In genomic region chr22:37570661-37570976, GRCh38 we compare ENCODE assay signal across 17 cellular contexts. TPM values are rescaled to one million over a fixed set of nuclear protein-coding genes. Genes with fewer than 3 reads are reported as not detected.
DNase-seq lines count a peak whose midpoint lies in the region; ATAC-seq and TF ChIP-seq lines count a peak whose summit lies in the region.
"Had no signal": no experiment of that assay in that cellular context is flagged by ENCODE, and none has a peak within 500 bp of the region (broad histone marks: within the 10 kb centered on the region; RNA-seq: fewer than 3 reads in every experiment).

No MANE protein-coding gene starts in this region.

- peaks cover 15% of the 10 kb centered on the region for H3K36me3 Mint-ChIP-seq in endodermal cell (ENCODE audit: low read depth)
- H3K36me3 Mint-ChIP-seq in stimulated activated effector memory CD8-positive, alpha-beta T cell treated with anti-CD3 and anti-CD28 coated beads, Interleukin-12 subunit alpha, Interleukin-12 subunit beta, amount 100 ng/mL, for 72 hours: peaks cover 17% of the 10 kb centered on the region
- H3K36me3 Mint-ChIP-seq in activated CD8-positive, alpha-beta T cell treated with anti-CD3 and anti-CD28 coated beads, Interleukin-2, amount 10 ng/mL, durations not matched to agents 7 days and 5 days (ENCODE audit: low read depth): no peaks in the 10 kb centered on the region
- H3K36me3 Mint-ChIP-seq: CD8-positive, alpha-beta memory T cell; IgD-negative memory B cell had no signal

- H2AFZ ChIP-seq in PC-9: no peak overlapping the region

- H3K36me3 ChIP-seq in PC-9 (ENCODE audit: low read depth): 0 out of 2 replicates have a peak, but pooled peaks cover 7% of the 10 kb centered on the region
- peaks cover 18% of the 10 kb centered on the region for H3K36me3 ChIP-seq in endodermal cell (ENCODE audit: control insufficient read depth, insufficient read depth, low read length)

- no peaks in the 10 kb centered on the region for H3K9me3 Mint-ChIP-seq in endodermal cell
- no peaks in the 10 kb centered on the region for H3K9me3 Mint-ChIP-seq in stimulated activated effector memory CD8-positive, alpha-beta T cell treated with anti-CD3 and anti-CD28 coated beads, Interleukin-12 subunit alpha, Interleukin-12 subunit beta, amount 100 ng/mL, for 72 hours
- no peaks in the 10 kb centered on the region for H3K9me3 Mint-ChIP-seq in activated CD8-positive, alpha-beta T cell treated with anti-CD3 and anti-CD28 coated beads, Interleukin-2, amount 10 ng/mL, durations not matched to agents 7 days and 5 days (ENCODE audit: insufficient read depth)
- H3K9me3 Mint-ChIP-seq: activated naive CD4-positive, alpha-beta T cell treated with anti-CD3 and anti-CD28 coated beads for 36 hours; CD8-positive, alpha-beta memory T cell; IgD-negative memory B cell had no signal

- BruUV-seq in PC-9 (replicated peaks; lab: Mats Ljungman, UMichigan): TSS peak; percentile 0

- H3K4me1 Mint-ChIP-seq in endodermal cell: peaks cover 32% of the 10 kb centered on the region
- H3K4me1 Mint-ChIP-seq in stimulated activated effector memory CD8-positive, alpha-beta T cell treated with anti-CD3 and anti-CD28 coated beads, Interleukin-12 subunit alpha, Interleukin-12 subunit beta, amount 100 ng/mL, for 72 hours: peaks cover 21% of the 10 kb centered on the region
- peaks cover 22% of the 10 kb centered on the region for H3K4me1 Mint-ChIP-seq in activated CD8-positive, alpha-beta T cell treated with anti-CD3 and anti-CD28 coated beads, Interleukin-2, amount 10 ng/mL, durations not matched to agents 7 days and 5 days (ENCODE audit: low read depth)

- CTCF ChIA-PET in PC-9 (lab: Charles Lee): interaction anchor here (0.6 to 4.9 kb wide), 4 partner anchors 9 to 1710 kb away, joined by 3 to 31 read pairs (median 4); no protein-coding TSS in a partner anchor
- CTCF ChIA-PET in activated CD8-positive, alpha-beta T cell treated with anti-CD3 and anti-CD28 coated beads, Interleukin-2, amount 10 ng/mL, durations not matched to agents 7 days and 5 days (lab: Charles Lee): interaction anchor here (1.0 to 15.3 kb wide), 6 partner anchors 9 to 113 kb away, joined by 3 to 493 read pairs (median 5); no protein-coding TSS in a partner anchor

- DNase-seq in PC-9: no peak
- no peak for DNase-seq in endodermal cell
- DNase-seq in stimulated activated effector memory CD8-positive, alpha-beta T cell treated with anti-CD3 and anti-CD28 coated beads, Interleukin-12 subunit alpha, Interleukin-12 subunit beta, amount 100 ng/mL, for 72 hours (ENCODE audit: low spot score in 2 of 2): no peak
- no peak for DNase-seq in COR-L47 (lab: John Stamatoyannopoulos, UW)
- no peak for DNase-seq in activated CD8-positive, alpha-beta T cell treated with anti-CD3 and anti-CD28 coated beads, Interleukin-2, amount 10 ng/mL, durations not matched to agents 7 days and 5 days
- DNase-seq: activated CD4-positive, alpha-beta T cell treated with anti-CD3 and anti-CD28 coated beads for 48 hours; activated naive CD4-positive, alpha-beta T cell treated with anti-CD3 and anti-CD28 coated beads for 36 hours; CD8-positive, alpha-beta memory T cell; NCI-H1092; NCI-H2107; NCI-H526 had no signal

- 86 to 100% methylated on average over 1 to 4 of the region's 4 CpGs for WGBS in endodermal cell (ENCODE audit: insufficient coverage in 1 of 2, insufficient read length in 1 of 2), 2 experiments

- ATAC-seq in stimulated activated effector memory CD8-positive, alpha-beta T cell treated with anti-CD3 and anti-CD28 coated beads, Interleukin-12 subunit alpha, Interleukin-12 subunit beta, amount 100 ng/mL, for 72 hours: no peak
- no peak for ATAC-seq in GM18520 (IDR thresholded peaks at IDR 0.05; ENCODE audit: unreplicated experiment)
- ATAC-seq in activated CD8-positive, alpha-beta T cell treated with anti-CD3 and anti-CD28 coated beads, Interleukin-2, amount 10 ng/mL, durations not matched to agents 7 days and 5 days: no peak

- peaks cover 19% of the 10 kb centered on the region for H3K79me2 ChIP-seq in PC-9 (ENCODE audit: low read depth)

- peaks cover 60% of the 10 kb centered on the region for H3F3A ChIP-seq in PC-9 (ENCODE audit: insufficient read depth, low read depth)

- H3K4me2 ChIP-seq in PC-9: peak overlapping the region; percentile 50

- H3K9me3 ChIP-seq in PC-9 (ENCODE audit: insufficient read depth, low read depth) (no peaks in the 10 kb centered on the region), endodermal cell (ENCODE audit: control insufficient read depth, low read length) (no peaks in the 10 kb centered on the region)
- H3K9me3 ChIP-seq: heart left ventricle had no signal

- peak overlapping the region; percentile 36 for H3K4me3 Mint-ChIP-seq in endodermal cell
- H3K4me3 Mint-ChIP-seq in stimulated activated effector memory CD8-positive, alpha-beta T cell treated with anti-CD3 and anti-CD28 coated beads, Interleukin-12 subunit alpha, Interleukin-12 subunit beta, amount 100 ng/mL, for 72 hours: no peak overlapping the region
- no peak overlapping the region for H3K4me3 Mint-ChIP-seq in activated CD8-positive, alpha-beta T cell treated with anti-CD3 and anti-CD28 coated beads, Interleukin-2, amount 10 ng/mL, durations not matched to agents 7 days and 5 days
- H3K4me3 Mint-ChIP-seq: activated naive CD4-positive, alpha-beta T cell treated with anti-CD3 and anti-CD28 coated beads for 36 hours; CD8-positive, alpha-beta memory T cell; IgD-negative memory B cell had no signal

- H3K27ac Mint-ChIP-seq in endodermal cell: peak overlapping the region; percentile 96
- peak overlapping the region; percentile 26 for H3K27ac Mint-ChIP-seq in stimulated activated effector memory CD8-positive, alpha-beta T cell treated with anti-CD3 and anti-CD28 coated beads, Interleukin-12 subunit alpha, Interleukin-12 subunit beta, amount 100 ng/mL, for 72 hours
- H3K27ac Mint-ChIP-seq in activated CD8-positive, alpha-beta T cell treated with anti-CD3 and anti-CD28 coated beads, Interleukin-2, amount 10 ng/mL, durations not matched to agents 7 days and 5 days: no peak overlapping the region
- H3K27ac Mint-ChIP-seq: activated naive CD4-positive, alpha-beta T cell treated with anti-CD3 and anti-CD28 coated beads for 36 hours; CD8-positive, alpha-beta memory T cell had no signal

- H3K4me1 ChIP-seq in PC-9 (replicated peaks; ENCODE audit: insufficient read depth) (peaks cover 64% of the 10 kb centered on the region), endodermal cell (ENCODE audit: control insufficient read depth, insufficient read depth, low read length) (peaks cover 37% of the 10 kb centered on the region)

- H3K27ac ChIP-seq in PC-9: peak overlapping the region; percentile 73
- no peak overlapping the region for H3K27ac ChIP-seq in endodermal cell (ENCODE audit: low read depth, low read length)

- H3K4me3 ChIP-seq in PC-9 (no peak overlapping the region), endodermal cell (ENCODE audit: low read length) (no peak overlapping the region)
- H3K4me3 ChIP-seq: heart left ventricle had no signal

- H3K9me2 ChIP-seq in PC-9 (ENCODE audit: insufficient read depth): no peaks in the 10 kb centered on the region

- H4K20me1 ChIP-seq in PC-9 (ENCODE audit: insufficient read depth): peaks cover 28% of the 10 kb centered on the region

- H3K27me3 ChIP-seq in PC-9 (ENCODE audit: insufficient read depth, low read depth): no peaks in the 10 kb centered on the region
- no peaks in the 10 kb centered on the region for H3K27me3 ChIP-seq in endodermal cell (ENCODE audit: control insufficient read depth, insufficient read depth, low read length, poor library complexity, severe bottlenecking)
- H3K27me3 ChIP-seq: heart left ventricle had no signal

- POLR2A ChIA-PET in PC-9 (lab: Charles Lee; ENCODE audit: unreplicated experiment): interaction anchor here (0.6 kb wide), 1 partner anchor 98 kb away, joined by 5 read pairs; no protein-coding TSS in a partner anchor
- POLR2A ChIA-PET in activated CD8-positive, alpha-beta T cell treated with anti-CD3 and anti-CD28 coated beads, Interleukin-2, amount 10 ng/mL, durations not matched to agents 7 days and 5 days (lab: Charles Lee): no interaction called here

- intact Hi-C loops in PC-9 (cut with micrococcal nuclease; ENCODE audit: unreplicated experiment): no loop called here

- peak overlapping the region; percentile 13 for H3K9ac ChIP-seq in endodermal cell (ENCODE audit: extremely low read depth, low read length, poor library complexity, severe bottlenecking)

- H3K27me3 Mint-ChIP-seq in endodermal cell (ENCODE audit: insufficient read depth): no peaks in the 10 kb centered on the region
- peaks cover 19% of the 10 kb centered on the region for H3K27me3 Mint-ChIP-seq in activated CD8-positive, alpha-beta T cell treated with anti-CD3 and anti-CD28 coated beads, Interleukin-2, amount 10 ng/mL, durations not matched to agents 7 days and 5 days (ENCODE audit: low read depth)

- no peak for TF ChIP-seq CTCF in PC-9 (conservative IDR thresholded peaks at IDR 0.05)
- no peak for TF ChIP-seq CTCF in endodermal cell (conservative IDR thresholded peaks at IDR 0.05)

RNA-seq across cellular contexts. Expression of gene LGALS2, which starts 9.3 kb away (rescaled TPM):
- not detected in 2 replicates for total RNA-seq in PC-9 (2021)
- total RNA-seq in endodermal cell: under 1 TPM in 1 of 2 donors, not detected in 1; 0.86 TPM
- polyA plus RNA-seq in endodermal cell (2013, experiment 1 of 2): not detected
- not detected for polyA plus RNA-seq in endodermal cell (2013, experiment 2 of 2)
- total RNA-seq in activated CD8-positive, alpha-beta T cell treated with anti-CD3 and anti-CD28 coated beads, Interleukin-2, amount 10 ng/mL, durations not matched to agents 7 days and 5 days: not detected
- total RNA-seq: activated naive CD4-positive, alpha-beta T cell treated with anti-CD3 and anti-CD28 coated beads for 36 hours; CD8-positive, alpha-beta memory T cell; fibroblast of lung; SK-MEL-5 had no signal
- polyA plus RNA-seq: CD8-positive, alpha-beta memory T cell; neural cell had no signal

RNA-seq across cellular contexts. Expression of gene CDC42EP1, which starts 10.3 kb away (rescaled TPM):
- total RNA-seq in PC-9 (2021) (94.0 and 110 TPM in 2 replicates), endodermal cell (10 to 100 TPM; 45.0 to 45.1 TPM)
- polyA plus RNA-seq in endodermal cell (2013, experiment 1 of 2): 22.1 TPM
- polyA plus RNA-seq in endodermal cell (2013, experiment 2 of 2): 22.6 TPM
- under 1 TPM; 0.13 to 0.21 TPM for total RNA-seq in activated CD8-positive, alpha-beta T cell treated with anti-CD3 and anti-CD28 coated beads, Interleukin-2, amount 10 ng/mL, durations not matched to agents 7 days and 5 days
- polyA plus RNA-seq: CD8-positive, alpha-beta memory T cell had no signal

RNA-seq across cellular contexts. Expression of gene GGA1, which starts 38.0 kb away (rescaled TPM):
- total RNA-seq in PC-9 (2021) (99.2 and 102 TPM in 2 replicates), endodermal cell (10 to 100 TPM; 87.5 TPM)
- polyA plus RNA-seq in endodermal cell (2013, experiment 1 of 2): 60.0 TPM
- polyA plus RNA-seq in endodermal cell (2013, experiment 2 of 2): 56.4 TPM
- 10 to 100 TPM; 66.3 to 69.5 TPM for total RNA-seq in activated CD8-positive, alpha-beta T cell treated with anti-CD3 and anti-CD28 coated beads, Interleukin-2, amount 10 ng/mL, durations not matched to agents 7 days and 5 days

RNA-seq across cellular contexts. Expression of gene CARD10, which starts 51.4 kb away (rescaled TPM):
- total RNA-seq in PC-9 (2021) (63.9 and 76.7 TPM in 2 replicates), endodermal cell (10 to 100 TPM; 20.3 to 24.4 TPM)
- polyA plus RNA-seq in endodermal cell (2013, experiment 1 of 2): 4.8 TPM
- 6.1 TPM for polyA plus RNA-seq in endodermal cell (2013, experiment 2 of 2)
- under 1 TPM in 1 of 2 experiments, not detected in 1; 0.31 TPM for total RNA-seq in activated CD8-positive, alpha-beta T cell treated with anti-CD3 and anti-CD28 coated beads, Interleukin-2, amount 10 ng/mL, durations not matched to agents 7 days and 5 days
- total RNA-seq: activated naive CD4-positive, alpha-beta T cell treated with anti-CD3 and anti-CD28 coated beads for 36 hours had no signal
- polyA plus RNA-seq: IgD-negative memory B cell had no signal

Comparison
In these comparisons a context has a peak if more than half of its experiments do, and no peak if none do; other contexts are left out.
1. RNA of gene CDC42EP1, which starts 10.3 kb away (total RNA-seq): 94.0 to 110 TPM in PC-9 and 45.0 to 45.1 TPM in endodermal cell; 0.13 to 0.21 TPM in activated CD8-positive, alpha-beta T cell treated with anti-CD3 and anti-CD28 coated beads, Interleukin-2, amount 10 ng/mL, durations not matched to agents 7 days and 5 days; every median in the first group is over 10 times any median in the second.